Comparison of ENCODE assay signal across 8 cellular contexts in genomic region chrX:101931104-101931493, GRCh38. TPM values are rescaled to one million over a fixed set of nuclear protein-coding genes. Genes with fewer than 3 reads are reported as not detected.
A peak's percentile ranks its signal among the peaks of the same experiment; 100 is the strongest.
DNase-seq lines count a peak whose midpoint lies in the region; ATAC-seq and TF ChIP-seq lines count a peak whose summit lies in the region.

No MANE protein-coding gene starts in this region.

- no peaks in the 10 kb centered on the region for H3K27me3 ChIP-seq in adrenal gland
- no peaks in the 10 kb centered on the region for H3K27me3 ChIP-seq in thoracic aorta (replicated peaks; ENCODE audit: insufficient read depth)

- TF ChIP-seq CTCF in adrenal gland (IDR thresholded peaks at IDR 0.05) (no peak), thoracic aorta (IDR thresholded peaks at IDR 0.05) (no peak)

- H3K4me3 ChIP-seq in adrenal gland (peak overlapping the region in 2 of 4 donors; percentile 45 to 66), thoracic aorta (peak overlapping the region; percentile 87)

- peak overlapping the region; percentile 73 for H3K4me3 Mint-ChIP-seq in activated CD8-positive, alpha-beta memory T cell treated with anti-CD3 and anti-CD28 coated beads, Interleukin-2, amount 10 ng/mL, durations not matched to agents 7 days and 5 days

- H3K27ac Mint-ChIP-seq in activated CD8-positive, alpha-beta memory T cell treated with anti-CD3 and anti-CD28 coated beads, Interleukin-2, amount 10 ng/mL, durations not matched to agents 7 days and 5 days, result peak overlapping the region; percentile 67

- peaks cover 12% of the 10 kb centered on the region for H3K4me1 Mint-ChIP-seq in activated CD8-positive, alpha-beta memory T cell treated with anti-CD3 and anti-CD28 coated beads, Interleukin-2, amount 10 ng/mL, durations not matched to agents 7 days and 5 days

- H3K36me3 ChIP-seq in adrenal gland (replicated peaks in 1 of 2), result no peaks in the 10 kb centered on the region
- no peaks in the 10 kb centered on the region for H3K36me3 ChIP-seq in thoracic aorta

- H3K4me1 ChIP-seq in adrenal gland (replicated peaks in 1 of 2) (no peaks in the 10 kb centered on the region), thoracic aorta (ENCODE audit: control insufficient read depth in 1 of 2, low read depth in 2 of 2) (no peaks in the 10 kb centered on the region)

- 2 to 55% (median 27%) methylated on average over 7 of the region's 7 CpGs for WGBS in adrenal gland, 4 donors

- H3K9me3 ChIP-seq in adrenal gland (replicated peaks in 1 of 3), result no peaks in the 10 kb centered on the region
- H3K9me3 ChIP-seq in thoracic aorta, result no peaks in the 10 kb centered on the region

- TF ChIP-seq POLR2A in adrenal gland (IDR thresholded peaks at IDR 0.05), result no peak

- peaks cover 8% of the 10 kb centered on the region for H3K9me3 Mint-ChIP-seq in activated CD8-positive, alpha-beta memory T cell treated with anti-CD3 and anti-CD28 coated beads, Interleukin-2, amount 10 ng/mL, durations not matched to agents 7 days and 5 days (ENCODE audit: low read depth)

- no peak for ATAC-seq in activated CD8-positive, alpha-beta memory T cell treated with anti-CD3 and anti-CD28 coated beads, Interleukin-2, amount 10 ng/mL, durations not matched to agents 7 days and 5 days
- ATAC-seq in HG03432 (IDR thresholded peaks at IDR 0.05; ENCODE audit: unreplicated experiment) (peak; percentile 4), left colon (peak; percentile 2), thoracic aorta (ENCODE audit: insufficient number of reproducible peaks, low FRiP score, low read depth) (no peak)

- CTCF ChIA-PET in activated CD8-positive, alpha-beta memory T cell treated with anti-CD3 and anti-CD28 coated beads, Interleukin-2, amount 10 ng/mL, durations not matched to agents 7 days and 5 days (lab: Charles Lee), result no interaction called here

- H3K36me3 Mint-ChIP-seq in activated CD8-positive, alpha-beta memory T cell treated with anti-CD3 and anti-CD28 coated beads, Interleukin-2, amount 10 ng/mL, durations not matched to agents 7 days and 5 days, result peaks cover 7% of the 10 kb centered on the region

- H3K27ac ChIP-seq in adrenal gland, result peak overlapping the region in 4 of 5 donors; percentile 82 to 94 (median 93)
- H3K27ac ChIP-seq in thoracic aorta, result peak overlapping the region; percentile 94 to 97

- intact Hi-C loops in adrenal gland (cut with DNase I) (no loop called here), left colon (cut with DNase I, micrococcal nuclease) (no loop called here)

- DNase-seq in activated CD8-positive, alpha-beta memory T cell treated with anti-CD3 and anti-CD28 coated beads, Interleukin-2, amount 10 ng/mL, durations not matched to agents 7 days and 5 days, result no peak
- no peak for DNase-seq in activated CD8-positive, alpha-beta memory T cell treated with anti-CD3 and anti-CD28 coated beads for 24 hours
- DNase-seq in adrenal gland (no peak), left colon (no peak), thoracic aorta (ENCODE audit: low spot score) (no peak), islet precursor cell (no peak), kidney glomerular epithelial cell (lab: John Stamatoyannopoulos, UW) (no peak)

- no peaks in the 10 kb centered on the region for H3K27me3 Mint-ChIP-seq in activated CD8-positive, alpha-beta memory T cell treated with anti-CD3 and anti-CD28 coated beads, Interleukin-2, amount 10 ng/mL, durations not matched to agents 7 days and 5 days

RNA-seq across cellular contexts. Expression of gene ZMAT1, which starts 0.7 kb away (rescaled TPM):
- total RNA-seq in activated CD8-positive, alpha-beta memory T cell treated with anti-CD3 and anti-CD28 coated beads, Interleukin-2, amount 10 ng/mL, durations not matched to agents 7 days and 5 days, result 1 to 10 TPM; 1.6 to 3.6 TPM
- total RNA-seq in adrenal gland (10 to 100 TPM in 2 of 8 donors, 1 to 10 TPM in 6; 2.1 to 10.5 (median 6.8) TPM), left colon (1 to 10 TPM; 1.5 to 2.1 TPM), thoracic aorta (10 to 100 TPM; 14.9 to 15.2 TPM)
- 10 to 100 TPM in 2 of 3 donors, 1 to 10 TPM in 1; 9.9 to 45.4 (median 37.9) TPM for polyA plus RNA-seq in adrenal gland

Comparison
In these comparisons a context has a peak if more than half of its experiments do, and no peak if none do; other contexts are left out.
1. ATAC-seq: peak in HG03432 (single experiment) and left colon (single experiment); none in activated CD8-positive, alpha-beta memory T cell treated with anti-CD3 and anti-CD28 coated beads, Interleukin-2, amount 10 ng/mL, durations not matched to agents 7 days and 5 days (single experiment) and thoracic aorta (single experiment).